In the genomic region with DNA sequence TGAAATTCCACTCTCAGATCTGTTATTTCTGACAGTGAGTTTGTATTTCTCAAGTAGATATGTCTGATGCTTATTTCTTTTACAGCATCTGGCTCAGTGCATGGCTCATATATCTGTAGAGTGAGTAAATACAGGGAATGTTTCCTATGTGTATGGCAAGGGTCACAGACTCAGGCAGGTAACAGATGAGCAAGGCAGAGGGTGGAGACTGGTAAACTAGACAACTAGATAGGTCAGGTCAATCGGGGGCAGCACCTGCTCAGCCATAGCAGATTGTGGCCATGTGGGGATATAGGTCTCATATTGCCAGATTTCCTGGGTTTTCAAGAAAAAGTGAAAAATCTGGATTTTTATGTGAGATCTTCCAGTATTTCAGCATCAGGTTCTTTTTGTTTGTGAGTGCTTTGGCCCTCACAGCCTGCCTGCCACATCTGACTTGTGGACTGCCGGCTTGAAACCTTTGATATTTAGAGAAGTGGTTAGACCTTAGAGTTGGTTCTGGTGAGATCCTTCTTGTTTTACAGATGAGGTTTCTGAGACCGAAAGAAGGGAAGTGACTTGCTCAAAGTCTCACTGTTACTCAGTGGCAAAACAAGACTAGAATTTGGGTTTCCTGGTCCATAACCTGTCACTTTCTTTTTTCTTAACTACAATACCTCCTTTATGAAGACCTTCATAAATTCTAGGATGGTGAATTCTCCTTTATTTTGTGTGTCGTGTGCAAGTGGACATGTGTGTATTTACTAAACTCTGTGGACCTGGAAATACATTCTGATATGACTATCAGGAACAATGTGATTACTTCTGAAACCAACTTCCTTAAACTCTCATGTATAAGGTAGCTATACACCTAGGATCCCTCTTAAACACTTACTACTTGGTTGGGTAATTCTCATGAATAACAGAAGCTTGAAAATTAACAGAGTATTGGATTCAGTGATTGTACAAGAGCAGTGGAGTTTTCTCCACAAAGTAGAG, we compare ENCODE assay signal across 10 cellular contexts. TPM values are rescaled to one million over a fixed set of nuclear protein-coding genes. Genes with fewer than 3 reads are reported as not detected.
DNase-seq lines count a peak whose midpoint lies in the region; ATAC-seq and TF ChIP-seq lines count a peak whose summit lies in the region.
"Had no signal": no experiment of that assay in that cellular context is flagged by ENCODE, and none has a peak within 500 bp of the region (broad histone marks: within the 10 kb centered on the region; RNA-seq: fewer than 3 reads in every experiment).

No MANE protein-coding gene starts in this region.

- in situ Hi-C loops in GM23248 (cut with MboI), result no loop called here

- H3K36me3 ChIP-seq in OCI-LY7 (ENCODE audit: insufficient read depth, low read length) (peaks cover 36% of the 10 kb centered on the region), spleen (peaks cover 0 to 3% (median 0%) of the 10 kb centered on the region in 6 donors), GM23248 (ENCODE audit: low read depth) (peaks cover 6% of the 10 kb centered on the region; the same call in 1 of the 2 replicates)

- CTCF ChIA-PET in OCI-LY7 (lab: Charles Lee; ENCODE audit: unreplicated experiment), result no interaction called here

- no TSS peak for BruUV-seq in OCI-LY7 (replicated peaks; lab: Mats Ljungman, UMichigan)

- WGBS in spleen, 5 donors, result 45 to 64% (median 56%) methylated on average over 4 of the region's 4 CpGs
- WGBS in GM23248 (ENCODE audit: low coverage in 1 of 2, low lambda C conversion rate in 2 of 2, missing lambda C conversion rate in 2 of 2), 2 experiments, result 99% methylated on average over 4 of the region's 4 CpGs

- TF ChIP-seq POLR2A in spleen (IDR thresholded peaks at IDR 0.05), result no peak

- H3K9me2 ChIP-seq in OCI-LY7 (ENCODE audit: insufficient read depth, low read length) (no peaks in the 10 kb centered on the region), GM23248 (ENCODE audit: insufficient read depth) (no peaks in the 10 kb centered on the region)

- peak; percentile 34 for DNase-seq in activated CD4-positive, alpha-beta T cell treated with anti-CD3 and anti-CD28 coated beads for 48 hours
- no peak for DNase-seq in activated CD4-positive, alpha-beta T cell treated with anti-CD3 and anti-CD28 coated beads, Interleukin-2, amount 50 U/mL, for 1 hour
- DNase-seq in OCI-LY7 (ENCODE audit: low spot score), result peak; percentile 31
- DNase-seq in spleen, result no peak
- no peak for DNase-seq in GM23248
- DNase-seq in T-helper 9 cell, result no peak
- no peak for DNase-seq in COR-L47 (lab: John Stamatoyannopoulos, UW)
- DNase-seq: gastrocnemius medialis had no signal

- H3K79me2 ChIP-seq in OCI-LY7 (ENCODE audit: insufficient read depth, low read depth, low read length), result no peaks in the 10 kb centered on the region
- no peaks in the 10 kb centered on the region for H3K79me2 ChIP-seq in GM23248 (ENCODE audit: insufficient read depth)

- H3K27ac ChIP-seq in OCI-LY7 (ENCODE audit: low read depth, low read length, poor library complexity, severe bottlenecking), result no peak overlapping the region
- peak overlapping the region; percentile 39 to 86 (median 74) for H3K27ac ChIP-seq in spleen
- H3K27ac ChIP-seq in GM23248, result no peak overlapping the region
- H3K27ac ChIP-seq: gastrocnemius medialis had no signal

- H3K27me3 ChIP-seq in spleen (replicated peaks in 1 of 7), result no peaks in the 10 kb centered on the region
- H3K27me3 ChIP-seq in GM23248 (replicated peaks; ENCODE audit: insufficient read depth), result no peaks in the 10 kb centered on the region
- H3K27me3 ChIP-seq: gastrocnemius medialis had no signal

- H4K20me1 ChIP-seq in OCI-LY7 (ENCODE audit: insufficient read depth, low read length) (no peaks in the 10 kb centered on the region), GM23248 (ENCODE audit: insufficient read depth) (no peaks in the 10 kb centered on the region)

- TF ChIP-seq CTCF in OCI-LY7 (conservative IDR thresholded peaks at IDR 0.05; ENCODE audit: low read length) (no peak), spleen (IDR thresholded peaks at IDR 0.05 in 8 of 11, conservative IDR thresholded peaks at IDR 0.05 in 3 of 11) (no peak)

- H3F3A ChIP-seq in GM23248 (ENCODE audit: insufficient read depth), result peaks cover 44% of the 10 kb centered on the region

- H2AFZ ChIP-seq in OCI-LY7 (ENCODE audit: low read length), result no peak overlapping the region
- H2AFZ ChIP-seq in GM23248, result no peak overlapping the region

- peaks cover 15% of the 10 kb centered on the region for H3K4me1 ChIP-seq in OCI-LY7 (ENCODE audit: insufficient read depth, low read length, poor library complexity, severe bottlenecking)
- H3K4me1 ChIP-seq in spleen, result peaks cover 27 to 62% (median 40%) of the 10 kb centered on the region in 6 donors
- peaks cover 46% of the 10 kb centered on the region for H3K4me1 ChIP-seq in GM23248 (ENCODE audit: insufficient read depth)
- H3K4me1 ChIP-seq: gastrocnemius medialis had no signal

- H3K9me3 ChIP-seq in OCI-LY7 (ENCODE audit: low read length) (no peaks in the 10 kb centered on the region), spleen (no peaks in the 10 kb centered on the region), GM23248 (ENCODE audit: low read depth) (no peaks in the 10 kb centered on the region)
- H3K9me3 ChIP-seq: gastrocnemius medialis had no signal

- intact Hi-C loops in OCI-LY7 (cut with micrococcal nuclease; ENCODE audit: unreplicated experiment), result no loop called here
- intact Hi-C loops in spleen (cut with DNase I; ENCODE audit: low total_unique reads), result no loop called here

- POLR2A ChIA-PET in OCI-LY7 (lab: Charles Lee), result interaction anchor here (0.6 to 1.0 kb wide), 4 partner anchors 10 to 152 kb away, joined by 3 to 4 read pairs (median 4); no protein-coding TSS in a partner anchor

- no peak overlapping the region for H3K4me3 ChIP-seq in OCI-LY7 (ENCODE audit: low read depth, low read length, poor library complexity, severe bottlenecking)
- no peak overlapping the region for H3K4me3 ChIP-seq in spleen
- H3K4me3 ChIP-seq in GM23248, result no peak overlapping the region
- H3K4me3 ChIP-seq: gastrocnemius medialis, smooth muscle cell had no signal

- H3K9ac ChIP-seq in GM23248, result no peak overlapping the region

- H3K4me2 ChIP-seq in OCI-LY7 (ENCODE audit: low read length) (no peak overlapping the region), GM23248 (ENCODE audit: unreplicated experiment) (no peak overlapping the region)
- H3K4me2 ChIP-seq: smooth muscle cell had no signal

- peak; percentile 78 for ATAC-seq in HG02885 (IDR thresholded peaks at IDR 0.05; ENCODE audit: poor library complexity, unreplicated experiment)
- ATAC-seq: gastrocnemius medialis had no signal

RNA-seq across cellular contexts. Expression of a gene that starts 34.4 kb away (rescaled TPM):
- 0.35 and 0.51 TPM in 2 replicates for total RNA-seq in OCI-LY7 (2014; rRNA removed; shearing (Covaris generic))
- 0.74 and 0.76 TPM in 2 replicates for total RNA-seq in OCI-LY7 (2022)
- under 1 TPM in 2 of 7 donors, not detected in 5; 0.41 to 0.43 TPM for total RNA-seq in spleen
- under 1 TPM in 2 of 3 donors, not detected in 1; 0.06 to 0.09 TPM for polyA plus RNA-seq in spleen
- not detected in 2 replicates for total RNA-seq in GM23248 (2014; rRNA removed; shearing (Covaris generic))
- polyA plus RNA-seq in GM23248 (2016; fragmentation: Nextera tagmentation; extraction: Ambion mirVana), result 0.05 TPM in 1 of 2 replicates, not detected in the other
- total RNA-seq: gastrocnemius medialis, smooth muscle cell had no signal

RNA-seq across cellular contexts. Expression of a gene that starts 40.2 kb away (rescaled TPM):
- 70.2 and 74.4 TPM in 2 replicates for total RNA-seq in OCI-LY7 (2014; rRNA removed; shearing (Covaris generic))
- total RNA-seq in OCI-LY7 (2022) (95.1 and 95.7 TPM in 2 replicates), spleen (10 to 100 TPM; 70.9 to 80.0 (median 78.6) TPM)
- polyA plus RNA-seq in spleen (10 to 100 TPM; 33.1 to 48.5 (median 33.4) TPM), GM23248 (2016; fragmentation: Nextera tagmentation; extraction: Ambion mirVana) (11.8 and 12.4 TPM in 2 replicates)
- 60.8 and 88.1 TPM in 2 replicates for total RNA-seq in GM23248 (2014; rRNA removed; shearing (Covaris generic))

Comparison
In these comparisons a context has a peak if more than half of its experiments do, and no peak if none do; other contexts are left out.
1. DNase-seq: peak in activated CD4-positive, alpha-beta T cell treated with anti-CD3 and anti-CD28 coated beads for 48 hours (single experiment) and OCI-LY7 (single experiment); none in activated CD4-positive, alpha-beta T cell treated with anti-CD3 and anti-CD28 coated beads, Interleukin-2, amount 50 U/mL, for 1 hour (single experiment), spleen (single experiment), GM23248 (single experiment), T-helper 9 cell (single experiment) and COR-L47 (single experiment).
2. H3K27ac ChIP-seq: peak in spleen (8 of 8); none in OCI-LY7 (single experiment) and GM23248 (single experiment).